ENCODE assay signal across 14 cellular contexts in genomic region chr3:140432176-140432753, GRCh38.
DNase-seq lines count a peak whose midpoint lies in the region; ATAC-seq and TF ChIP-seq lines count a peak whose summit lies in the region.
"Had no signal": no experiment of that assay in that cellular context is flagged by ENCODE, and none has a peak within 500 bp of the region (broad histone marks: within the 10 kb centered on the region; RNA-seq: fewer than 3 reads in every experiment).

No MANE protein-coding gene starts in this region.

- TF ChIP-seq POLR2A in thyroid gland (IDR thresholded peaks at IDR 0.05) = no peak

- CTCF ChIA-PET in HEK293T (lab: Yijun Ruan, JAX) = no interaction called here

- H3K4me3 ChIP-seq in thyroid gland (replicated peaks in 1 of 3) = no peak overlapping the region
- H3K4me3 ChIP-seq: gastrocnemius medialis had no signal

- H3K27me3 ChIP-seq in thyroid gland = no peaks in the 10 kb centered on the region
- H3K27me3 ChIP-seq: gastrocnemius medialis had no signal

- peak; percentile 74 for DNase-seq in NCI-H2107 treated with DMSO at 0.1 percent for 48 hours (lab: John Stamatoyannopoulos, UW; ENCODE audit: unreplicated experiment)
- no peak for DNase-seq in NCI-H2107 (lab: John Stamatoyannopoulos, UW)
- peak; percentile 94 for DNase-seq in NCI-H69 (lab: John Stamatoyannopoulos, UW)
- peak; percentile 80 for DNase-seq in islet precursor cell
- peak; percentile 46 to 58 for DNase-seq in thyroid gland
- no peak for DNase-seq in amygdala (lab: John Stamatoyannopoulos, UW)
- DNase-seq in HEK293T (ENCODE audit: extremely low spot score) = no peak
- DNase-seq: CD4-positive, alpha-beta T cell; central memory CD4-positive, alpha-beta T cell; gastrocnemius medialis; kidney; RPMI8226; stimulated activated CD4-positive, alpha-beta T cell treated with anti-CD3 and anti-CD28 coated beads, Interleukin-2, amount 100 ng/mL, for 48 hours had no signal

- H3K27ac ChIP-seq in thyroid gland = no peak overlapping the region
- H3K27ac ChIP-seq: gastrocnemius medialis had no signal

- 26 to 33% methylated on average over 4 to 8 of the region's 8 CpGs for WGBS in thyroid gland, 2 donors

- no peaks in the 10 kb centered on the region for H3K9me3 ChIP-seq in thyroid gland
- H3K9me3 ChIP-seq: gastrocnemius medialis had no signal

- no peak for ATAC-seq in HG03439 (IDR thresholded peaks at IDR 0.05; ENCODE audit: unreplicated experiment)
- ATAC-seq: gastrocnemius medialis had no signal

- TF ChIP-seq CTCF in thyroid gland (IDR thresholded peaks at IDR 0.05) = no peak

- no peaks in the 10 kb centered on the region for H3K36me3 ChIP-seq in thyroid gland
- H3K36me3 ChIP-seq: gastrocnemius medialis had no signal

- H3K4me1 ChIP-seq in thyroid gland = peaks cover 0 to 7% of the 10 kb centered on the region in 2 donors
- H3K4me1 ChIP-seq: gastrocnemius medialis had no signal

- intact Hi-C loops in thyroid gland (cut with DNase I) = no loop called here

- POLR2A ChIA-PET in HEK293T (lab: Yijun Ruan, JAX) = no interaction called here

TF ChIP-seq in HEK293T, 16 proteins besides CTCF, POLR2A, EP300 and RAD21:
- TF ChIP-seq ZNF384 (IDR thresholded peaks at IDR 0.05) (no peak), SUZ12 (IDR thresholded peaks at IDR 0.05) (no peak), HDGF (IDR thresholded peaks at IDR 0.05; ENCODE audit: borderline replicate concordance) (no peak), ARNT (IDR thresholded peaks at IDR 0.05) (no peak), TARDBP (IDR thresholded peaks at IDR 0.05) (no peak)

Comparison
In these comparisons a context has a peak if more than half of its experiments do, and no peak if none do; other contexts are left out.
1. DNase-seq: peak in NCI-H2107 treated with DMSO at 0.1 percent for 48 hours (single experiment), NCI-H69 (single experiment), islet precursor cell (single experiment) and thyroid gland (2 of 2); none in NCI-H2107 (single experiment), amygdala (0 of 56) and HEK293T (single experiment).